ENCODE assay signal across 8 cellular contexts in the genomic region with DNA sequence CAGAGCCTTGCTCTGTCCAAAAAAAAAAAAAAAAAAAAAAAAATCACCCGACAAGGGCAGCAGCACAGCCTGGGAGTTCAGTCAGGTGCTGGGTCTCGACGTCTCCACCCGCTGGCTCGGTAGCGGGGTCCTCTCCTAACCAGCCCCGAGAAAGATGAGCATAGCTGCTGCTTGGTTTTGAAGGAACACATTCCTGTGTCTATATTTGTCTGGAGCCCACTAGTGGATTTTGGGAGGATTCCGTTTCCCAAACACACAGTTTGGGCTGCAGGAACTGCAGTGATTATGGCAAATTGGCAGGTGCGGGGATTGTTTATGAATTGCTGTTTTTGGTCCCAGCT. TPM values are rescaled to one million over a fixed set of nuclear protein-coding genes. Genes with fewer than 3 reads are reported as not detected.
DNase-seq lines count a peak whose midpoint lies in the region; ATAC-seq, FAIRE-seq and TF ChIP-seq lines count a peak whose summit lies in the region.

No MANE protein-coding gene starts in this region.

- no peak overlapping the region for H4K91ac ChIP-seq in mesenchymal stem cell (ENCODE audit: low read length)

- no peaks in the 10 kb centered on the region for H3K36me3 ChIP-seq in K562 (ENCODE audit: control insufficient read depth, insufficient read depth, low read length)
- H3K36me3 ChIP-seq in mesenchymal stem cell (ENCODE audit: control insufficient read depth in 1 of 2, insufficient read depth in 2 of 2, low read depth in 1 of 2, low read length in 2 of 2), result no peaks in the 10 kb centered on the region

- no peak for TF ChIP-seq EP300 in K562 (IDR thresholded peaks at IDR 0.05; ENCODE audit: low read length)

- H3K9me3 ChIP-seq in K562 (replicated peaks; ENCODE audit: control insufficient read depth, insufficient read depth, low read depth, low read length), result no peaks in the 10 kb centered on the region; the same call in 1 of the 2 replicates
- H3K9me3 ChIP-seq in mesenchymal stem cell (ENCODE audit: control insufficient read depth, low read length), result no peaks in the 10 kb centered on the region

- TF ChIP-seq RAD21 in K562 (CRISPR knock-in tag; conservative IDR thresholded peaks at IDR 0.05 in 1 of 2, IDR thresholded peaks at IDR 0.05 in 1 of 2), result no peak

- H2BK15ac ChIP-seq in mesenchymal stem cell (ENCODE audit: low read depth, poor library complexity, severe bottlenecking), result no peak overlapping the region

- no peak overlapping the region for H3K27ac Mint-ChIP-seq in stimulated activated naive CD8-positive, alpha-beta T cell treated with anti-CD3 and anti-CD28 coated beads, Interleukin-15, Interleukin-2, amounts not matched to agents 100 ng/mL and 50 ng/mL, for 24 hours

- H3K79me1 ChIP-seq in mesenchymal stem cell (replicated peaks; ENCODE audit: low read length, poor library complexity, severe bottlenecking), result no peaks in the 10 kb centered on the region

- no peak overlapping the region for H2BK120ac ChIP-seq in mesenchymal stem cell (ENCODE audit: low read depth, low read length)

- no peak overlapping the region for H4K8ac ChIP-seq in mesenchymal stem cell (ENCODE audit: low read length)

- H2AK5ac ChIP-seq in mesenchymal stem cell (ENCODE audit: low read length, severe bottlenecking), result no peak overlapping the region

- H4K20me1 ChIP-seq in K562 (replicated peaks; ENCODE audit: control insufficient read depth, insufficient read depth, low read length), result no peaks in the 10 kb centered on the region

- H3K4me2 ChIP-seq in K562 (ENCODE audit: insufficient read depth, low read length) (no peak overlapping the region), mesenchymal stem cell (ENCODE audit: low read length, poor library complexity, severe bottlenecking) (no peak overlapping the region)

- H3K79me2 ChIP-seq in K562 (ENCODE audit: control insufficient read depth, insufficient read depth, low read length), result no peaks in the 10 kb centered on the region

- H2BK12ac ChIP-seq in mesenchymal stem cell (ENCODE audit: low read length in 2 of 2), result no peak overlapping the region

- H3K9me1 ChIP-seq in K562 (ENCODE audit: control insufficient read depth, insufficient read depth, low read length), result no peaks in the 10 kb centered on the region

- H2AFZ ChIP-seq in K562 (ENCODE audit: low read depth, low read length) (no peak overlapping the region), mesenchymal stem cell (ENCODE audit: low read depth, low read length) (no peak overlapping the region)

- no peak for TF ChIP-seq CTCF in K562 (IDR thresholded peaks at IDR 0.05 in 2 of 3, conservative IDR thresholded peaks at IDR 0.05 in 1 of 3; ENCODE audit: insufficient read depth in 2 of 3, low read depth in 1 of 3, low read length in 3 of 3)

- FAIRE-seq in K562 (lab: Jason Lieb, UNC), result peak; percentile 15

- H3K9me3 Mint-ChIP-seq in stimulated activated naive CD8-positive, alpha-beta T cell treated with anti-CD3 and anti-CD28 coated beads, Interleukin-15, Interleukin-2, amounts not matched to agents 100 ng/mL and 50 ng/mL, for 24 hours, result no peaks in the 10 kb centered on the region

- H3K27me3 Mint-ChIP-seq in stimulated activated naive CD8-positive, alpha-beta T cell treated with anti-CD3 and anti-CD28 coated beads, Interleukin-15, Interleukin-2, amounts not matched to agents 100 ng/mL and 50 ng/mL, for 24 hours, result peaks cover 20% of the 10 kb centered on the region

- H3K4me1 ChIP-seq in K562 (replicated peaks in 1 of 2; ENCODE audit: control insufficient read depth in 2 of 2, insufficient read depth in 2 of 2, low read length in 2 of 2) (peaks cover 0 to 14% of the 10 kb centered on the region in 2 experiments; a peak in 2 of 5 replicates), mesenchymal stem cell (ENCODE audit: control insufficient read depth, insufficient read depth, low read depth, low read length) (peaks cover 8% of the 10 kb centered on the region)

- WGBS in K562 (ENCODE audit: insufficient coverage, low coverage, missing lambda C conversion rate), result 7% methylated on average over 9 of the region's 9 CpGs
- 63% methylated on average over 9 of the region's 9 CpGs for WGBS in mesenchymal stem cell

- no peak for DNase-seq in stimulated activated naive CD8-positive, alpha-beta T cell treated with anti-CD3 and anti-CD28 coated beads, Interleukin-15, Interleukin-2, amounts not matched to agents 100 U/mL and 50 U/mL, for 24 hours
- DNase-seq in K562 (ENCODE audit: extremely low read depth in 1 of 4, low spot score in 3 of 4) (no peak), mesenchymal stem cell (no peak), COLO829 (ENCODE audit: low spot score) (no peak), NCI-H128 (lab: John Stamatoyannopoulos, UW; ENCODE audit: unreplicated experiment) (no peak), GDM1 (lab: John Stamatoyannopoulos, UW) (no peak), glomerular visceral epithelial cell (ENCODE audit: extremely low spot score) (no peak)

- no peak overlapping the region for H2BK5ac ChIP-seq in mesenchymal stem cell (ENCODE audit: low read depth, low read length, poor library complexity, severe bottlenecking)

- H3K4ac ChIP-seq in mesenchymal stem cell (ENCODE audit: low read depth in 1 of 2, low read length in 2 of 2), result no peak overlapping the region

- H3K4me3 ChIP-seq in K562 (no peak overlapping the region), mesenchymal stem cell (ENCODE audit: insufficient read depth in 1 of 2, low read depth in 1 of 2, low read length in 2 of 2) (peak overlapping the region in 1 of 2 experiments; percentile 77)

- peaks cover 60% of the 10 kb centered on the region for H3K4me1 Mint-ChIP-seq in stimulated activated naive CD8-positive, alpha-beta T cell treated with anti-CD3 and anti-CD28 coated beads, Interleukin-15, Interleukin-2, amounts not matched to agents 100 ng/mL and 50 ng/mL, for 24 hours (ENCODE audit: low read depth)

- no peak overlapping the region for H3K9ac ChIP-seq in K562 (ENCODE audit: insufficient read depth in 1 of 2, low read depth in 2 of 2, low read length in 2 of 2)
- H3K9ac ChIP-seq in mesenchymal stem cell (ENCODE audit: low read length), result peak overlapping the region; percentile 37

- H3K36me3 Mint-ChIP-seq in stimulated activated naive CD8-positive, alpha-beta T cell treated with anti-CD3 and anti-CD28 coated beads, Interleukin-15, Interleukin-2, amounts not matched to agents 100 ng/mL and 50 ng/mL, for 24 hours (ENCODE audit: low read depth), result no peaks in the 10 kb centered on the region

- no peak overlapping the region for H3K27ac ChIP-seq in K562 (ENCODE audit: extremely low read depth, low read depth, low read length)
- no peak overlapping the region for H3K27ac ChIP-seq in mesenchymal stem cell (ENCODE audit: low read length, poor library complexity, severe bottlenecking)

- no peak overlapping the region for H3K18ac ChIP-seq in mesenchymal stem cell (ENCODE audit: low read depth in 1 of 2, low read length in 2 of 2)

- TF ChIP-seq POLR2A in K562 (conservative IDR thresholded peaks at IDR 0.05), result no peak

- CTCF ChIA-PET in K562 (lab: Yijun Ruan, JAX; ENCODE audit: low intra/inter-chr PET ratio), result no interaction called here

- H3K14ac ChIP-seq in mesenchymal stem cell (ENCODE audit: low read length in 2 of 2), result no peak overlapping the region

- POLR2A ChIA-PET in K562 (lab: Yijun Ruan, JAX), result interaction anchor here (1.1 kb wide), 1 partner anchor 20 kb away, joined by 3 read pairs; no protein-coding TSS in a partner anchor

- H3K27me3 ChIP-seq in K562 (ENCODE audit: control insufficient read depth in 2 of 2, insufficient read depth in 2 of 2, low read length in 2 of 2) (peaks cover 9 to 24% of the 10 kb centered on the region in 2 experiments; a peak in 4 of 5 replicates), mesenchymal stem cell (ENCODE audit: control insufficient read depth in 1 of 2, insufficient read depth in 1 of 2, low read length in 2 of 2) (peaks cover 45 to 72% of the 10 kb centered on the region in 2 experiments)

- intact Hi-C loops in K562 (cut with micrococcal nuclease), result no loop called here

- no peak overlapping the region for H3K23ac ChIP-seq in mesenchymal stem cell (ENCODE audit: low read length in 2 of 2)

- BruUV-seq in K562 (replicated peaks; lab: Mats Ljungman, UMichigan), result no TSS peak

- no peak for ATAC-seq in stimulated activated naive CD8-positive, alpha-beta T cell treated with anti-CD3 and anti-CD28 coated beads, Interleukin-15, Interleukin-2, amounts not matched to agents 100 U/mL and 50 U/mL, for 24 hours
- no peak for ATAC-seq in K562

- H3K4me3 Mint-ChIP-seq in stimulated activated naive CD8-positive, alpha-beta T cell treated with anti-CD3 and anti-CD28 coated beads, Interleukin-15, Interleukin-2, amounts not matched to agents 100 ng/mL and 50 ng/mL, for 24 hours, result peak overlapping the region; percentile 80

- in situ Hi-C loops in K562 (cut with MboI), result no loop called here

TF ChIP-seq in K562, 482 proteins besides CTCF, POLR2A, EP300 and RAD21 (continues in another document):
- no peak for TF ChIP-seq MTA2 (IDR thresholded peaks at IDR 0.05; ENCODE audit: low read depth)
- TF ChIP-seq, protein P1, sequence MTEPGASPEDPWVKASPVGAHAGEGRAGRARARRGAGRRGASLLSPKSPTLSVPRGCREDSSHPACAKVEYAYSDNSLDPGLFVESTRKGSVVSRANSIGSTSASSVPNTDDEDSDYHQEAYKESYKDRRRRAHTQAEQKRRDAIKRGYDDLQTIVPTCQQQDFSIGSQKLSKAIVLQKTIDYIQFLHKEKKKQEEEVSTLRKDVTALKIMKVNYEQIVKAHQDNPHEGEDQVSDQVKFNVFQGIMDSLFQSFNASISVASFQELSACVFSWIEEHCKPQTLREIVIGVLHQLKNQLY (CRISPR knock-in tag; conservative IDR thresholded peaks at IDR 0.05), result no peak
- no peak for TF ChIP-seq MXI1 (IDR thresholded peaks at IDR 0.05; ENCODE audit: low read depth, low read length)

RNA-seq across cellular contexts. Expression of a gene that starts 1.2 kb away (rescaled TPM):
- total RNA-seq in K562 (2011; cell fraction: chromatin; rRNA removed; ENCODE audit: low replicate concordance), result 0.18 TPM in 1 of 2 replicates, not detected in the other
- not detected in 2 replicates for total RNA-seq in K562 (2011; cell fraction: nucleolus; rRNA removed)
- not detected in 2 replicates for total RNA-seq in K562 (2011; cell fraction: nucleoplasm; rRNA removed)
- total RNA-seq in K562 (2014; rRNA removed), result 0.18 TPM in 1 of 2 replicates, not detected in the other
- total RNA-seq in K562 (2014; rRNA removed; fragmentation: Illumina TruSeq; extraction: Trizol), result 0.06 TPM in 1 of 2 replicates, not detected in the other
- total RNA-seq in K562 (2015; rRNA removed; fragmentation: Illumina TruSeq; extraction: Trizol), result not detected in 2 replicates
- total RNA-seq in K562 (2021), result 0.07 and 0.13 TPM in 2 replicates
- polyA plus RNA-seq in K562 (2011; rRNA removed), result 0.03 TPM in 1 of 2 replicates, not detected in the other
- 0.01 TPM in 2 replicates for polyA plus RNA-seq in K562 (2011; cell fraction: cytosol; rRNA removed)
- polyA plus RNA-seq in K562 (2011; cell fraction: nucleus; rRNA removed), result 0.03 and 0.06 TPM in 2 replicates
- 0.01 TPM in 1 of 2 replicates, not detected in the other for polyA plus RNA-seq in K562 (2012)
- polyA plus RNA-seq in K562 (2014; fragmentation: Illumina TruSeq; extraction: Trizol), result not detected in 2 replicates
- polyA plus RNA-seq in K562 (2014; fragmentation: Nextera tagmentation; extraction: Ambion mirVana), result not detected
- polyA plus RNA-seq in K562 (2014; rRNA removed), result not detected in 2 replicates
- 0.04 and 0.06 TPM in 2 replicates for polyA minus RNA-seq in K562 (2011; rRNA and poly(A)+ RNA removed)
- polyA minus RNA-seq in K562 (2011; cell fraction: cytosol; rRNA and poly(A)+ RNA removed), result not detected in 2 replicates
- polyA minus RNA-seq in K562 (2011; cell fraction: nucleus; rRNA and poly(A)+ RNA removed), result not detected in 2 replicates
- 21.3 TPM for polyA plus RNA-seq in mesenchymal stem cell (2013, experiment 1 of 2)
- polyA plus RNA-seq in mesenchymal stem cell (2013, experiment 2 of 2), result 24.8 TPM
